In genomic region chr13:52160053-52160452, GRCh38 we compare ENCODE assay signal across 8 cellular contexts. TPM values are rescaled to one million over a fixed set of nuclear protein-coding genes. Genes with fewer than 3 reads are reported as not detected.
A peak's percentile ranks its signal among the peaks of the same experiment; 100 is the strongest.
DNase-seq lines count a peak whose midpoint lies in the region; ATAC-seq and TF ChIP-seq lines count a peak whose summit lies in the region.

No MANE protein-coding gene starts in this region.

- H3K9me3 ChIP-seq in iPS-15b (ENCODE audit: control insufficient read depth, insufficient read depth, low read length) = no peaks in the 10 kb centered on the region

- H3K36me3 Mint-ChIP-seq in T-helper 2 cell treated with Interferon-gamma antibody and Interleukin-4, amounts not matched to agents 5 μg/mL and 100 μg/mL, for 36 hours (ENCODE audit: low read depth) = peaks cover 5% of the 10 kb centered on the region
- no peaks in the 10 kb centered on the region for H3K36me3 Mint-ChIP-seq in activated CD4-positive, alpha-beta memory T cell treated with anti-CD3 and anti-CD28 coated beads for 36 hours
- peaks cover 33% of the 10 kb centered on the region for H3K36me3 Mint-ChIP-seq in stimulated activated memory B cell treated with anti-CD40 and anti-IgM and Interleukin-4, amounts not matched to agents 10 μg/mL and 1 μg/mL and 100 μg/mL, for 72 hours

- no peaks in the 10 kb centered on the region for H3K36me3 ChIP-seq in iPS-15b (ENCODE audit: control insufficient read depth, insufficient read depth, low read length)

- no peaks in the 10 kb centered on the region for H3K9me3 Mint-ChIP-seq in T-helper 2 cell treated with Interferon-gamma antibody and Interleukin-4, amounts not matched to agents 5 μg/mL and 100 μg/mL, for 36 hours
- no peaks in the 10 kb centered on the region for H3K9me3 Mint-ChIP-seq in activated CD4-positive, alpha-beta memory T cell treated with anti-CD3 and anti-CD28 coated beads for 36 hours
- H3K9me3 Mint-ChIP-seq in stimulated activated memory B cell treated with anti-CD40 and anti-IgM and Interleukin-4, amounts not matched to agents 10 μg/mL and 1 μg/mL and 100 μg/mL, for 72 hours = no peaks in the 10 kb centered on the region

- peaks cover 54% of the 10 kb centered on the region for H3K4me1 Mint-ChIP-seq in T-helper 2 cell treated with Interferon-gamma antibody and Interleukin-4, amounts not matched to agents 5 μg/mL and 100 μg/mL, for 36 hours (ENCODE audit: low read depth)
- H3K4me1 Mint-ChIP-seq in activated CD4-positive, alpha-beta memory T cell treated with anti-CD3 and anti-CD28 coated beads for 36 hours (ENCODE audit: low read depth) = peaks cover 26% of the 10 kb centered on the region
- peaks cover 43% of the 10 kb centered on the region for H3K4me1 Mint-ChIP-seq in stimulated activated memory B cell treated with anti-CD40 and anti-IgM and Interleukin-4, amounts not matched to agents 10 μg/mL and 1 μg/mL and 100 μg/mL, for 72 hours

- peak overlapping the region; percentile 67 for H3K4me3 ChIP-seq in iPS-15b (ENCODE audit: low read depth, low read length)

- no peak overlapping the region for H3K9ac ChIP-seq in iPS-15b (ENCODE audit: low read depth, low read length)

- peak overlapping the region; percentile 76 for H3K27ac Mint-ChIP-seq in T-helper 2 cell treated with Interferon-gamma antibody and Interleukin-4, amounts not matched to agents 5 μg/mL and 100 μg/mL, for 36 hours
- H3K27ac Mint-ChIP-seq in activated CD4-positive, alpha-beta memory T cell treated with anti-CD3 and anti-CD28 coated beads for 36 hours = no peak overlapping the region
- peak overlapping the region; percentile 94 for H3K27ac Mint-ChIP-seq in stimulated activated memory B cell treated with anti-CD40 and anti-IgM and Interleukin-4, amounts not matched to agents 10 μg/mL and 1 μg/mL and 100 μg/mL, for 72 hours

- intact Hi-C loops in activated CD4-positive, alpha-beta memory T cell treated with anti-CD3 and anti-CD28 coated beads for 36 hours (cut with micrococcal nuclease) = no loop called here

- CTCF ChIA-PET in activated CD4-positive, alpha-beta memory T cell treated with anti-CD3 and anti-CD28 coated beads for 36 hours (lab: Charles Lee) = interaction anchor here (0.9 kb wide), 1 partner anchor 32 kb away, joined by 3 read pairs; no protein-coding TSS in a partner anchor

- H3K27me3 ChIP-seq in iPS-15b (ENCODE audit: control insufficient read depth, insufficient read depth, low read length) = peaks cover 21% of the 10 kb centered on the region

- H3K4me3 Mint-ChIP-seq in T-helper 2 cell treated with Interferon-gamma antibody and Interleukin-4, amounts not matched to agents 5 μg/mL and 100 μg/mL, for 36 hours = peak overlapping the region; percentile 80
- H3K4me3 Mint-ChIP-seq in activated CD4-positive, alpha-beta memory T cell treated with anti-CD3 and anti-CD28 coated beads for 36 hours = peak overlapping the region; percentile 83
- peak overlapping the region; percentile 79 for H3K4me3 Mint-ChIP-seq in stimulated activated memory B cell treated with anti-CD40 and anti-IgM and Interleukin-4, amounts not matched to agents 10 μg/mL and 1 μg/mL and 100 μg/mL, for 72 hours

- no peak for ATAC-seq in stimulated activated memory B cell treated with anti-CD40 and anti-IgM and Interleukin-4, amounts not matched to agents 10 μg/mL and 1 μg/mL and 100 μg/mL, for 72 hours
- no peak for ATAC-seq in GM18517 (IDR thresholded peaks at IDR 0.05; ENCODE audit: unreplicated experiment)

- H3K4me1 ChIP-seq in iPS-15b (ENCODE audit: control insufficient read depth, insufficient read depth, low read length) = no peaks in the 10 kb centered on the region

- POLR2A ChIA-PET in activated CD4-positive, alpha-beta memory T cell treated with anti-CD3 and anti-CD28 coated beads for 36 hours (lab: Charles Lee) = no interaction called here

- DNase-seq in T-helper 2 cell treated with Interferon-gamma antibody and Interleukin-4, amounts not matched to agents 5 μg/mL and 100 μg/mL, for 36 hours (ENCODE audit: low spot score) = no peak
- DNase-seq in T-helper 2 cell = no peak
- no peak for DNase-seq in activated CD4-positive, alpha-beta memory T cell treated with anti-CD3 and anti-CD28 coated beads for 36 hours
- no peak for DNase-seq in GM20000 (ENCODE audit: low spot score)
- no peak for DNase-seq in anterior cingulate cortex (lab: John Stamatoyannopoulos, UW)

- H3K27me3 Mint-ChIP-seq in T-helper 2 cell treated with Interferon-gamma antibody and Interleukin-4, amounts not matched to agents 5 μg/mL and 100 μg/mL, for 36 hours (ENCODE audit: low read depth) = peaks cover 4% of the 10 kb centered on the region
- H3K27me3 Mint-ChIP-seq in activated CD4-positive, alpha-beta memory T cell treated with anti-CD3 and anti-CD28 coated beads for 36 hours = no peaks in the 10 kb centered on the region
- H3K27me3 Mint-ChIP-seq in stimulated activated memory B cell treated with anti-CD40 and anti-IgM and Interleukin-4, amounts not matched to agents 10 μg/mL and 1 μg/mL and 100 μg/mL, for 72 hours = no peaks in the 10 kb centered on the region

- TF ChIP-seq CTCF in GM20000 (IDR thresholded peaks at IDR 0.05; ENCODE audit: extremely low read depth, missing control alignments) = no peak

RNA-seq across cellular contexts. Expression of gene NEK3, which starts 0.7 kb away (rescaled TPM):
- 10 to 100 TPM; 11.0 to 12.9 TPM for total RNA-seq in activated CD4-positive, alpha-beta memory T cell treated with anti-CD3 and anti-CD28 coated beads for 36 hours

RNA-seq across cellular contexts. Expression of gene NEK5, which starts 31.2 kb away (rescaled TPM):
- under 1 TPM in 1 of 2 experiments, not detected in 1; 0.05 TPM for total RNA-seq in activated CD4-positive, alpha-beta memory T cell treated with anti-CD3 and anti-CD28 coated beads for 36 hours
